Comparison of ENCODE assay signal across 8 cellular contexts in genomic region chr11:1559103-1559951, GRCh38. TPM values are rescaled to one million over a fixed set of nuclear protein-coding genes. Genes with fewer than 3 reads are reported as not detected.
DNase-seq lines count a peak whose midpoint lies in the region; ATAC-seq, FAIRE-seq and TF ChIP-seq lines count a peak whose summit lies in the region.

No MANE protein-coding gene starts in this region.

- H3K27me3 ChIP-seq in right atrium auricular region (no peaks in the 10 kb centered on the region), gastrocnemius medialis (no peaks in the 10 kb centered on the region)

- H3K9me3 ChIP-seq in right atrium auricular region: no peaks in the 10 kb centered on the region
- no peaks in the 10 kb centered on the region for H3K9me3 ChIP-seq in gastrocnemius medialis

- DNase-seq in HTR-8/SVneo (ENCODE audit: insufficient read length, low spot score) (peak; percentile 85), amygdala (lab: John Stamatoyannopoulos, UW) (peak in 53 of 56 donors; percentile 58 to 98 (median 90)), right atrium auricular region (ENCODE audit: low spot score) (peak; percentile 93), gastrocnemius medialis (peak; percentile 79 to 96), GDM1 (lab: John Stamatoyannopoulos, UW) (no peak), GF-D8 (lab: John Stamatoyannopoulos, UW) (no peak)
- no peak for DNase-seq in activated CD4-positive, alpha-beta T cell treated with anti-CD3 and anti-CD28 coated beads, Interleukin-2, amount 10 ng/mL, durations not matched to agents 24 days and 14 days

- FAIRE-seq in HTR-8/SVneo (lab: Jason Lieb, UNC): peak; percentile 74

- no peak overlapping the region for H3K4me3 Mint-ChIP-seq in activated CD4-positive, alpha-beta T cell treated with anti-CD3 and anti-CD28 coated beads, Interleukin-2, amount 10 ng/mL, durations not matched to agents 24 days and 14 days

- H3K36me3 Mint-ChIP-seq in activated CD4-positive, alpha-beta T cell treated with anti-CD3 and anti-CD28 coated beads, Interleukin-2, amount 10 ng/mL, durations not matched to agents 24 days and 14 days (ENCODE audit: low read depth): no peaks in the 10 kb centered on the region

- H3K36me3 ChIP-seq in right atrium auricular region: peaks cover 59% of the 10 kb centered on the region
- H3K36me3 ChIP-seq in gastrocnemius medialis: no peaks in the 10 kb centered on the region

- no peaks in the 10 kb centered on the region for H3K9me3 Mint-ChIP-seq in activated CD4-positive, alpha-beta T cell treated with anti-CD3 and anti-CD28 coated beads, Interleukin-2, amount 10 ng/mL, durations not matched to agents 24 days and 14 days

- peak in 1 of 2 donors; percentile 43 for TF ChIP-seq POLR2A in gastrocnemius medialis (IDR thresholded peaks at IDR 0.05)

- H3K4me1 Mint-ChIP-seq in activated CD4-positive, alpha-beta T cell treated with anti-CD3 and anti-CD28 coated beads, Interleukin-2, amount 10 ng/mL, durations not matched to agents 24 days and 14 days: no peaks in the 10 kb centered on the region

- in situ Hi-C loops in gastrocnemius medialis (cut with MboI; ENCODE audit: low sequenced_read_pairs in 4 of 4): no loop called here

- ATAC-seq in gastrocnemius medialis: peak; percentile 82 to 85
- ATAC-seq in GM18873 (IDR thresholded peaks at IDR 0.05; ENCODE audit: low FRiP score, unreplicated experiment): no peak

- TF ChIP-seq CTCF in right atrium auricular region (IDR thresholded peaks at IDR 0.05) (no peak), gastrocnemius medialis (IDR thresholded peaks at IDR 0.05 in 4 of 5, conservative IDR thresholded peaks at IDR 0.05 in 1 of 5) (peak in 2 of 5 experiments; percentile 26 to 27)

- H3K4me3 ChIP-seq in right atrium auricular region: no peak overlapping the region
- H3K4me3 ChIP-seq in gastrocnemius medialis: peak overlapping the region in 3 of 4 donors; percentile 17 to 27 (median 22)

- peaks cover 0 to 39% of the 10 kb centered on the region in 2 donors for H3K4me1 ChIP-seq in right atrium auricular region
- H3K4me1 ChIP-seq in gastrocnemius medialis: peaks cover 21 to 41% of the 10 kb centered on the region in 2 donors

- no peaks in the 10 kb centered on the region for H3K27me3 Mint-ChIP-seq in activated CD4-positive, alpha-beta T cell treated with anti-CD3 and anti-CD28 coated beads, Interleukin-2, amount 10 ng/mL, durations not matched to agents 24 days and 14 days

- H3K27ac Mint-ChIP-seq in activated CD4-positive, alpha-beta T cell treated with anti-CD3 and anti-CD28 coated beads, Interleukin-2, amount 10 ng/mL, durations not matched to agents 24 days and 14 days: no peak overlapping the region

- H3K27ac ChIP-seq in right atrium auricular region: peak overlapping the region; percentile 92 to 99
- peak overlapping the region; percentile 87 to 95 (median 92) for H3K27ac ChIP-seq in gastrocnemius medialis

- intact Hi-C loops in gastrocnemius medialis (cut with DNase I; ENCODE audit: low total_unique reads): loop anchor here (1.0 kb wide), 2 partner anchors 12 to 13 kb away; partner anchors contain the start of gene DUSP8
- intact Hi-C loops in activated CD4-positive, alpha-beta T cell treated with anti-CD3 and anti-CD28 coated beads, Interleukin-2, amount 10 ng/mL, durations not matched to agents 24 days and 14 days (cut with micrococcal nuclease): no loop called here

RNA-seq across cellular contexts. Expression of gene DUSP8, which starts 12.7 kb away (rescaled TPM):
- 10 to 100 TPM in 1 of 2 donors, 1 to 10 TPM in 1; 4.4 to 24.5 TPM for total RNA-seq in right atrium auricular region
- 10 to 100 TPM in 1 of 4 donors, 1 to 10 TPM in 3; 2.6 to 25.9 (median 6.3) TPM for total RNA-seq in gastrocnemius medialis
- 0.86 and 1.6 TPM in 2 replicates for total RNA-seq in activated CD4-positive, alpha-beta T cell treated with anti-CD3 and anti-CD28 coated beads, Interleukin-2, amount 10 ng/mL, durations not matched to agents 24 days and 14 days

RNA-seq across cellular contexts. Expression of gene KRTAP5-1, which starts 25.8 kb away (rescaled TPM):
- total RNA-seq in right atrium auricular region (not detected), gastrocnemius medialis (not detected)
- not detected in 2 replicates for total RNA-seq in activated CD4-positive, alpha-beta T cell treated with anti-CD3 and anti-CD28 coated beads, Interleukin-2, amount 10 ng/mL, durations not matched to agents 24 days and 14 days

RNA-seq across cellular contexts. Expression of gene KRTAP5-2, which starts 38.8 kb away (rescaled TPM):
- total RNA-seq in right atrium auricular region (not detected), gastrocnemius medialis (not detected)
- not detected in 2 replicates for total RNA-seq in activated CD4-positive, alpha-beta T cell treated with anti-CD3 and anti-CD28 coated beads, Interleukin-2, amount 10 ng/mL, durations not matched to agents 24 days and 14 days

RNA-seq across cellular contexts. Expression of gene KRTAP5-3, which starts 48.9 kb away (rescaled TPM):
- total RNA-seq in right atrium auricular region: not detected
- total RNA-seq in gastrocnemius medialis: not detected
- not detected in 2 replicates for total RNA-seq in activated CD4-positive, alpha-beta T cell treated with anti-CD3 and anti-CD28 coated beads, Interleukin-2, amount 10 ng/mL, durations not matched to agents 24 days and 14 days

Comparison
In these comparisons a context has a peak if more than half of its experiments do, and no peak if none do; other contexts are left out.
1. DNase-seq: peak in HTR-8/SVneo (single experiment), amygdala (53 of 56), right atrium auricular region (single experiment) and gastrocnemius medialis (2 of 2); none in activated CD4-positive, alpha-beta T cell treated with anti-CD3 and anti-CD28 coated beads, Interleukin-2, amount 10 ng/mL, durations not matched to agents 24 days and 14 days (single experiment), GDM1 (single experiment) and GF-D8 (single experiment).
2. H3K4me3 ChIP-seq: peak in gastrocnemius medialis (3 of 4); none in right atrium auricular region (0 of 2).